In genomic region chr20:34562643-34563042, GRCh38 we compare ENCODE assay signal across 9 cellular contexts. TPM values are rescaled to one million over a fixed set of nuclear protein-coding genes. Genes with fewer than 3 reads are reported as not detected.
A peak's percentile ranks its signal among the peaks of the same experiment; 100 is the strongest.
DNase-seq lines count a peak whose midpoint lies in the region; ATAC-seq, FAIRE-seq and TF ChIP-seq lines count a peak whose summit lies in the region.
"Had no signal": no experiment of that assay in that cellular context is flagged by ENCODE, and none has a peak within 500 bp of the region (broad histone marks: within the 10 kb centered on the region; RNA-seq: fewer than 3 reads in every experiment).

No MANE protein-coding gene starts in this region.

- H3K27ac ChIP-seq in suprapubic skin: no peak overlapping the region

- H3K27me3 ChIP-seq in suprapubic skin: no peaks in the 10 kb centered on the region

- WGBS in suprapubic skin: 61% methylated on average over 4 of the region's 5 CpGs

- no peak for TF ChIP-seq POLR2A in suprapubic skin (IDR thresholded peaks at IDR 0.05)

- peak; percentile 18 for DNase-seq in stimulated activated CD4-positive, alpha-beta T cell treated with anti-CD3 and anti-CD28 coated beads, Interleukin-15, amount 100 ng/mL, for 24 hours
- DNase-seq in stimulated activated CD4-positive, alpha-beta T cell treated with anti-CD3 and anti-CD28 coated beads, Interleukin-2, amount 100 ng/mL, for 24 hours: no peak
- DNase-seq in OCI-M1 (lab: John Stamatoyannopoulos, UW) (peak; percentile 21), foreskin fibroblast (peak in 1 of 2 donors; percentile 57), urothelium cell line (ENCODE audit: low spot score) (peak; percentile 61), suprapubic skin (ENCODE audit: low spot score in 2 of 2) (no peak)

- no peak for FAIRE-seq in urothelium cell line (lab: Jason Lieb, UNC)

- ATAC-seq in GM21786 (IDR thresholded peaks at IDR 0.05; ENCODE audit: unreplicated experiment): no peak
- ATAC-seq in HG03378 (IDR thresholded peaks at IDR 0.05; ENCODE audit: unreplicated experiment): no peak
- ATAC-seq: Panc1 had no signal

- TF ChIP-seq CTCF in foreskin fibroblast (IDR thresholded peaks at IDR 0.05; ENCODE audit: low read depth, low read length): peak; percentile 33
- TF ChIP-seq CTCF in suprapubic skin (IDR thresholded peaks at IDR 0.05): no peak

- peaks cover 9% of the 10 kb centered on the region for H3K36me3 ChIP-seq in suprapubic skin

- no peaks in the 10 kb centered on the region for H3K9me3 ChIP-seq in suprapubic skin

- TF ChIP-seq EP300 in suprapubic skin (IDR thresholded peaks at IDR 0.05): no peak

- no peak overlapping the region for H3K4me3 ChIP-seq in foreskin fibroblast (ENCODE audit: low read depth in 1 of 2, low read length in 2 of 2)
- no peak overlapping the region for H3K4me3 ChIP-seq in suprapubic skin

- H3K4me1 ChIP-seq in suprapubic skin: peaks cover 17% of the 10 kb centered on the region

RNA-seq across cellular contexts. Expression of gene MAP1LC3A, which starts 4.1 kb away (rescaled TPM):
- total RNA-seq in suprapubic skin: 100 to 1,000 TPM in 2 of 4 donors, 10 to 100 TPM in 2; 42.6 to 111 (median 103) TPM

RNA-seq across cellular contexts. Expression of gene DYNLRB1, which starts 46.4 kb away (rescaled TPM):
- total RNA-seq in suprapubic skin: 100 to 1,000 TPM; 143 to 270 (median 225) TPM

Comparison
In these comparisons a context has a peak if more than half of its experiments do, and no peak if none do; other contexts are left out.
1. DNase-seq: peak in stimulated activated CD4-positive, alpha-beta T cell treated with anti-CD3 and anti-CD28 coated beads, Interleukin-15, amount 100 ng/mL, for 24 hours (single experiment), OCI-M1 (single experiment) and urothelium cell line (single experiment); none in stimulated activated CD4-positive, alpha-beta T cell treated with anti-CD3 and anti-CD28 coated beads, Interleukin-2, amount 100 ng/mL, for 24 hours (0 of 2) and suprapubic skin (0 of 2).